ENCODE assay signal across 15 cellular contexts in the genomic region with DNA sequence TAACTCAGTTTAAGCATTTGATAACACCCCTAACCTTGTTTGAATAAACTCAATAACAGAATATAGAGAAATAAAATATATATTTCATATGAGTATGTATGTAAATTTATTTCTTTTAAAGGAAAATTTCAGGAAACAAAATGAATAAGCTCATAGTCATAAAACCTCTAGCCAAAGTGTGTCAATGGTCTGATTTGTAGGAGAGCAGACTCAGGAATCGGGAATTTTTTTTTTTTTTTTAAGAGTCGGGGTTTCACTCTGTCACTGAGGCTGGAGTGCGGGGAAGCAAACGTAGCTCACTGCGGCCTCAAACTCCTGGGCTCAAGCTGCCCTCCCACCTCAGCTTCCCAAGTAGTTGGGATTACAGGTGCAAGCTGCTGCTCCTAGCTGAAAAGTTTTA. TPM values are rescaled to one million over a fixed set of nuclear protein-coding genes. Genes with fewer than 3 reads are reported as not detected.
A peak's percentile ranks its signal among the peaks of the same experiment; 100 is the strongest.
DNase-seq lines count a peak whose midpoint lies in the region; ATAC-seq and TF ChIP-seq lines count a peak whose summit lies in the region.
"Had no signal": no experiment of that assay in that cellular context is flagged by ENCODE, and none has a peak within 500 bp of the region (broad histone marks: within the 10 kb centered on the region; RNA-seq: fewer than 3 reads in every experiment).

No MANE protein-coding gene starts in this region.

- H2AK5ac ChIP-seq in H9 (ENCODE audit: insufficient read length, low read length): no peak overlapping the region

- H4K91ac ChIP-seq in H9 (ENCODE audit: insufficient read length, low read depth, low read length): no peak overlapping the region

- H3K14ac ChIP-seq in H9 (ENCODE audit: insufficient read depth, low read length): no peak overlapping the region

- intact Hi-C loops in left cardiac atrium (cut with DNase I) (no loop called here), stomach (cut with DNase I; ENCODE audit: low total_unique reads) (no loop called here)

- no peak overlapping the region for H3K9ac ChIP-seq in H9 (ENCODE audit: extremely low read depth, insufficient read length, low read length)

- no peak overlapping the region for H4K5ac ChIP-seq in H9 (ENCODE audit: insufficient read length, low read depth, low read length)

- H3K23me2 ChIP-seq in H9 (ENCODE audit: insufficient read length, low read depth, low read length, poor library complexity, severe bottlenecking): peaks cover 5% of the 10 kb centered on the region

- no peak overlapping the region for H2BK120ac ChIP-seq in H9 (ENCODE audit: low read depth, low read length, poor library complexity, severe bottlenecking)

- no peak overlapping the region for H2BK15ac ChIP-seq in H9 (ENCODE audit: low read depth, low read length)

- H3K27me3 ChIP-seq in H9 (ENCODE audit: insufficient read depth, low read length) (peaks cover 3% of the 10 kb centered on the region), foreskin keratinocyte (no peaks in the 10 kb centered on the region), thoracic aorta (replicated peaks; ENCODE audit: insufficient read depth) (no peaks in the 10 kb centered on the region), stomach (no peaks in the 10 kb centered on the region)

- H3T11ph ChIP-seq in H9 (ENCODE audit: low read length): no peak overlapping the region

- H3K4ac ChIP-seq in H9 (ENCODE audit: low read depth, low read length): no peak overlapping the region

- no peak overlapping the region for H3K56ac ChIP-seq in H9 (ENCODE audit: insufficient read length, low read depth, low read length)

- H3K27me3 Mint-ChIP-seq in H9 (ENCODE audit: low read depth) (peaks cover 22% of the 10 kb centered on the region), T-helper 17 cell (no peaks in the 10 kb centered on the region)

- peaks cover 32% of the 10 kb centered on the region; the same call in 1 of the 2 replicates for H3K79me2 ChIP-seq in H9 (ENCODE audit: insufficient read depth, low read length)

- H3K18ac ChIP-seq in H9 (ENCODE audit: insufficient read length, low read depth, low read length): no peak overlapping the region

- no peak overlapping the region for H3K27ac ChIP-seq in H9 (ENCODE audit: insufficient read length, low read depth, low read length)
- H3K27ac ChIP-seq in foreskin keratinocyte: peak overlapping the region; percentile 55
- peak overlapping the region; percentile 98 for H3K27ac ChIP-seq in thoracic aorta
- peak overlapping the region in 2 of 5 donors; percentile 28 to 94 for H3K27ac ChIP-seq in stomach

- H3K36me3 Mint-ChIP-seq in H9 (ENCODE audit: insufficient read depth in 1 of 3, low read depth in 3 of 3): peaks cover 0 to 2% (median 2%) of the 10 kb centered on the region in 3 experiments; a peak in 2 of 7 replicates
- H3K36me3 Mint-ChIP-seq in T-helper 17 cell (ENCODE audit: low read depth): no peaks in the 10 kb centered on the region

- DNase-seq in H9 (no peak), T-helper 17 cell (no peak), foreskin keratinocyte (no peak), thoracic aorta (ENCODE audit: low spot score) (no peak), left cardiac atrium (no peak), stomach (no peak)
- DNase-seq: central memory CD4-positive, alpha-beta T cell; COR-L47; KBM-7; midbrain; NCI-H1694 treated with DMSO at 0.1 percent for 48 hours; SIG-M5 had no signal

- TF ChIP-seq CTCF in H9 (conservative IDR thresholded peaks at IDR 0.05): no peak
- TF ChIP-seq CTCF in foreskin keratinocyte (conservative IDR thresholded peaks at IDR 0.05): no peak
- TF ChIP-seq CTCF in thoracic aorta (IDR thresholded peaks at IDR 0.05): no peak
- TF ChIP-seq CTCF in stomach (IDR thresholded peaks at IDR 0.05): no peak

- no peak overlapping the region for H2AFZ ChIP-seq in H9 (ENCODE audit: low read length)

- peaks cover 14% of the 10 kb centered on the region; the same call in 1 of the 2 replicates for H3K4me1 ChIP-seq in H9 (ENCODE audit: insufficient read depth, low read length)
- H3K4me1 ChIP-seq in foreskin keratinocyte: peaks cover 18% of the 10 kb centered on the region
- peaks cover 17 to 66% of the 10 kb centered on the region in 2 donors for H3K4me1 ChIP-seq in thoracic aorta (ENCODE audit: control insufficient read depth in 1 of 2, low read depth in 2 of 2)
- H3K4me1 ChIP-seq in stomach: peaks cover 6 to 78% (median 42%) of the 10 kb centered on the region in 4 donors

- peaks cover 5% of the 10 kb centered on the region for H3K79me1 ChIP-seq in H9 (ENCODE audit: insufficient read depth, low read depth, low read length, poor library complexity, severe bottlenecking)

- ATAC-seq in T-helper 17 cell: no peak
- no peak for ATAC-seq in foreskin keratinocyte
- ATAC-seq in thoracic aorta (ENCODE audit: insufficient number of reproducible peaks, low FRiP score, low read depth): no peak
- ATAC-seq in left cardiac atrium: no peak
- ATAC-seq in GM19463 (IDR thresholded peaks at IDR 0.05; ENCODE audit: unreplicated experiment): no peak

- peaks cover 0 to 2% of the 10 kb centered on the region in 2 experiments; a peak in 1 of 5 replicates for H3K9me3 Mint-ChIP-seq in H9

- no peak overlapping the region for H2BK5ac ChIP-seq in H9 (ENCODE audit: insufficient read length, low read length)

- no peak overlapping the region for H2BK20ac ChIP-seq in H9 (ENCODE audit: low read depth, low read length, poor library complexity, severe bottlenecking)

- H4K20me1 ChIP-seq in H9 (ENCODE audit: control insufficient read depth, insufficient read depth, insufficient read length): no peaks in the 10 kb centered on the region

- no peak overlapping the region for H3K4me2 ChIP-seq in H9 (ENCODE audit: insufficient read depth, insufficient read length, low read length)

- TF ChIP-seq EP300 in stomach (IDR thresholded peaks at IDR 0.05): no peak

- peak overlapping the region; percentile 32 to 94; a peak in 2 of 5 replicates for H3K4me3 Mint-ChIP-seq in H9
- no peak overlapping the region for H3K4me3 Mint-ChIP-seq in T-helper 17 cell

- peaks cover 55 to 61% of the 10 kb centered on the region in 2 experiments for H3K4me1 Mint-ChIP-seq in H9
- H3K4me1 Mint-ChIP-seq in T-helper 17 cell: peaks cover 41% of the 10 kb centered on the region

- no peak overlapping the region for H3K23ac ChIP-seq in H9 (ENCODE audit: insufficient read length, low read depth, low read length)

- no peaks in the 10 kb centered on the region for H3K36me3 ChIP-seq in thoracic aorta
- H3K36me3 ChIP-seq in stomach: no peaks in the 10 kb centered on the region

- peak overlapping the region; percentile 89 for H3K4me3 ChIP-seq in thoracic aorta
- H3K4me3 ChIP-seq in stomach: peak overlapping the region in 2 of 4 donors; percentile 65 to 92

- TF ChIP-seq POLR2A in stomach (IDR thresholded peaks at IDR 0.05): no peak

- H2BK12ac ChIP-seq in H9 (ENCODE audit: insufficient read length, low read depth, low read length): no peak overlapping the region

- WGBS in H9 (ENCODE audit: extremely low coverage, insufficient read length, low lambda C conversion rate): no CpG with 5 or more reads among the region's 5 CpGs
- 50 to 94% (median 82%) methylated on average over 5 of the region's 5 CpGs for WGBS in stomach, 5 donors

- H3K9me3 ChIP-seq in H9 (ENCODE audit: control insufficient read depth, low read depth, low read length) (no peaks in the 10 kb centered on the region), T-helper 17 cell (ENCODE audit: control insufficient read depth, low read length, poor library complexity, severe bottlenecking) (no peaks in the 10 kb centered on the region), thoracic aorta (no peaks in the 10 kb centered on the region), stomach (no peaks in the 10 kb centered on the region)

- H3K27ac Mint-ChIP-seq in H9 (no peak overlapping the region), T-helper 17 cell (peak overlapping the region; percentile 32)

- no peak overlapping the region for H4K8ac ChIP-seq in H9 (replicated peaks; ENCODE audit: insufficient read length, low read depth, low read length)

RNA-seq across cellular contexts. Expression of a gene that starts 2.4 kb away (rescaled TPM):
- 35.7 and 38.4 TPM in 2 replicates for total RNA-seq in H9 (2021)
- total RNA-seq in T-helper 17 cell: 10 to 100 TPM; 10.2 to 11.1 TPM
- 22.9 and 26.5 TPM in 2 replicates for total RNA-seq in foreskin keratinocyte
- 4.8 and 5.9 TPM in 2 replicates for polyA plus RNA-seq in foreskin keratinocyte
- 100 to 1,000 TPM; 254 to 259 TPM for total RNA-seq in thoracic aorta
- total RNA-seq in left cardiac atrium: 10 to 100 TPM; 16.1 to 21.5 TPM
- total RNA-seq in stomach: 100 to 1,000 TPM in 2 of 5 donors, 10 to 100 TPM in 3; 26.4 to 209 (median 64.3) TPM
- 1 to 10 TPM; 4.0 to 7.7 (median 6.7) TPM for polyA plus RNA-seq in stomach

RNA-seq across cellular contexts. Expression of a gene that starts 34.4 kb away (rescaled TPM):
- total RNA-seq in H9 (2021) (13.2 and 15.5 TPM in 2 replicates), T-helper 17 cell (not detected), foreskin keratinocyte (0.17 and 0.18 TPM in 2 replicates), thoracic aorta (10 to 100 TPM; 22.1 to 29.2 TPM), left cardiac atrium (10 to 100 TPM; 11.5 to 88.4 TPM), stomach (10 to 100 TPM in 3 of 5 donors, 1 to 10 TPM in 2; 3.5 to 14.3 (median 12.7) TPM)
- polyA plus RNA-seq in foreskin keratinocyte (0.21 and 0.24 TPM in 2 replicates), stomach (10 to 100 TPM in 1 of 3 donors, 1 to 10 TPM in 2; 2.3 to 80.8 (median 4.3) TPM)
- total RNA-seq: activated CD8-positive, alpha-beta memory T cell treated with anti-CD3 and anti-CD28 coated beads for 36 hours; pulmonary artery endothelial cell had no signal
